In the genomic region with DNA sequence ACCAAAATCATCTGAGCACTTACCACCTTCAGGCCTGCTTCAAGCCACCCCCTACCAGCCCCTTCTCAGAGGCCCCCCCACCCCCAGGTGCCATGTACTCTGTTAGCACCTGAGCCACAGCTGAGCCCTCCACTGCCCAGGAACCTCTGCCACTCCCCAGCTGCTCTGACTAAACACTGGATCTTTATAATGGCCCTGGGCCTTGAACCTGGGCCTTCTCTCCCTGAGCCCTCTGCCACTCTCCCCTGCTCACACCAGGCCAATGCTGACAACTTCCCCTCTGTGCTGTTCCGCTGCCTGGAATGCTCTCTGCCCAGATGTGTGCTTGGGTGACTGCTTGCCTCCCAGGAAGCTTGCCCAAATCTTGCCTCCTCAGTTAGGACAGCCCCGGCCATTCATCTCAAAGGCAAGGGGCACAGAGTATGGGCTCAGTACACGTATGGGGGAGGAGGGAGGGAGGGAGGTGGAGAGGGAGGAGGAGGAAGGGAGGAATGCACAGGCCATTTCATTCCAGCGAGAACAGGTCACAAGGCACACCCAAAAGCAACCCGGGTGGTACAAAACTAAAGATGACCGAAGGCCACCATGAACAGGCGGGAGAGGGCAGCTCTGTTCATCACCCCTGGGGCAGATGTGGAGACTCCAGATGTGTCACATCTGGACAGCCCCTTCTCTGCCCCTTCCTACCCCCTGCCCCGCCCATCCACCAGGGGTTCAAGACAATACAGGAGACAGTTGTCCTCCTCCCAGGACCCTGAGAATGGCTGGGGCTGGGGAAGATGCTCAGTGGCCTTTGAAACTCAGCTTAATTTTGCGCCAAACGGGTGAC, we compare ENCODE assay signal across 18 cellular contexts. TPM values are rescaled to one million over a fixed set of nuclear protein-coding genes. Genes with fewer than 3 reads are reported as not detected.
DNase-seq lines count a peak whose midpoint lies in the region; ATAC-seq and TF ChIP-seq lines count a peak whose summit lies in the region.
"Had no signal": no experiment of that assay in that cellular context is flagged by ENCODE, and none has a peak within 500 bp of the region (broad histone marks: within the 10 kb centered on the region; RNA-seq: fewer than 3 reads in every experiment).

No MANE protein-coding gene starts in this region.

- peak overlapping the region; percentile 98 for H3K27ac ChIP-seq in OCI-LY3 (ENCODE audit: low read length)
- H3K27ac ChIP-seq in endodermal cell (ENCODE audit: low read depth, low read length) = no peak overlapping the region
- H3K27ac ChIP-seq in upper lobe of right lung = peak overlapping the region; percentile 47
- H3K27ac ChIP-seq: right atrium auricular region had no signal

- H3K27me3 Mint-ChIP-seq in endodermal cell (ENCODE audit: insufficient read depth) = no peaks in the 10 kb centered on the region

- H3K27me3 ChIP-seq in OCI-LY3 (ENCODE audit: low read depth, low read length) (no peaks in the 10 kb centered on the region), endodermal cell (ENCODE audit: control insufficient read depth, insufficient read depth, low read length, poor library complexity, severe bottlenecking) (no peaks in the 10 kb centered on the region), upper lobe of right lung (no peaks in the 10 kb centered on the region)
- H3K27me3 ChIP-seq: right atrium auricular region, tibial nerve had no signal

- ATAC-seq in left ventricle myocardium superior (peak; percentile 12), left cardiac atrium (no peak), upper lobe of right lung (no peak), HG03045 (IDR thresholded peaks at IDR 0.05; ENCODE audit: unreplicated experiment) (no peak)

- H3K4me3 ChIP-seq in OCI-LY3 (ENCODE audit: low read length) (peak overlapping the region; percentile 68), endodermal cell (ENCODE audit: low read length) (no peak overlapping the region), upper lobe of right lung (no peak overlapping the region)
- H3K4me3 ChIP-seq: GM23248, right atrium auricular region, tibial nerve had no signal

- 91 to 92% methylated on average over 6 to 10 of the region's 10 CpGs for WGBS in endodermal cell (ENCODE audit: insufficient coverage in 1 of 2, insufficient read length in 1 of 2), 2 experiments

- H3K9ac ChIP-seq in OCI-LY3 (ENCODE audit: low read length) = peak overlapping the region; percentile 89
- no peak overlapping the region for H3K9ac ChIP-seq in endodermal cell (ENCODE audit: extremely low read depth, low read length, poor library complexity, severe bottlenecking)
- H3K9ac ChIP-seq: GM23248, SK-N-SH had no signal

- peak overlapping the region; percentile 96 for H3K4me2 ChIP-seq in OCI-LY3 (ENCODE audit: low read length)

- no peaks in the 10 kb centered on the region for H3K9me3 ChIP-seq in OCI-LY3 (ENCODE audit: insufficient read depth, low read length)
- no peaks in the 10 kb centered on the region for H3K9me3 ChIP-seq in endodermal cell (ENCODE audit: control insufficient read depth, low read length)
- H3K9me3 ChIP-seq in upper lobe of right lung = no peaks in the 10 kb centered on the region
- H3K9me3 ChIP-seq: right atrium auricular region, SK-N-SH, tibial nerve had no signal

- H3K36me3 ChIP-seq in OCI-LY3 (replicated peaks; ENCODE audit: low read depth, low read length) = no peaks in the 10 kb centered on the region
- no peaks in the 10 kb centered on the region for H3K36me3 ChIP-seq in endodermal cell (ENCODE audit: control insufficient read depth, insufficient read depth, low read length)
- H3K36me3 ChIP-seq in upper lobe of right lung = no peaks in the 10 kb centered on the region
- H3K36me3 ChIP-seq: right atrium auricular region, tibial nerve had no signal

- no peaks in the 10 kb centered on the region for H3K36me3 Mint-ChIP-seq in endodermal cell (ENCODE audit: low read depth)

- TF ChIP-seq CTCF in OCI-LY3 (IDR thresholded peaks at IDR 0.05; ENCODE audit: low read depth, low read length) (no peak), endodermal cell (conservative IDR thresholded peaks at IDR 0.05) (no peak), upper lobe of right lung (IDR thresholded peaks at IDR 0.05) (no peak)

- intact Hi-C loops in left ventricle myocardium superior (cut with micrococcal nuclease) = no loop called here
- intact Hi-C loops in left cardiac atrium (cut with DNase I) = loop anchor here in 1 of 2 donors (10.0 kb wide), 1 partner anchor 72 kb away; no protein-coding TSS in a partner anchor
- intact Hi-C loops in upper lobe of right lung (cut with DNase I) = no loop called here

- H4K20me1 ChIP-seq in OCI-LY3 (ENCODE audit: insufficient read depth, low read length) = no peaks in the 10 kb centered on the region

- peaks cover 7% of the 10 kb centered on the region for H3K4me1 Mint-ChIP-seq in endodermal cell

- no peak for DNase-seq in left ventricle myocardium superior
- DNase-seq in left cardiac atrium = no peak
- DNase-seq in endodermal cell = peak; percentile 50
- DNase-seq in upper lobe of right lung = no peak
- DNase-seq in NK-92 treated with Interleukin-12 subunit alpha and Interleukin-12 subunit beta, amount 100 ng/mL, for 24 hours (lab: John Stamatoyannopoulos, UW) = no peak
- DNase-seq in OCI-M2 (lab: John Stamatoyannopoulos, UW; ENCODE audit: unreplicated experiment) = no peak
- DNase-seq: NCI-H1417, SK-N-SH had no signal

- H3K4me3 Mint-ChIP-seq in endodermal cell = no peak overlapping the region

- H3K4me1 ChIP-seq in OCI-LY3 (ENCODE audit: low read length) = peaks cover 87% of the 10 kb centered on the region
- no peaks in the 10 kb centered on the region for H3K4me1 ChIP-seq in endodermal cell (ENCODE audit: control insufficient read depth, insufficient read depth, low read length)
- H3K4me1 ChIP-seq in upper lobe of right lung = peaks cover 7% of the 10 kb centered on the region

- no peaks in the 10 kb centered on the region; the same call in 1 of the 2 replicates for H3K79me2 ChIP-seq in OCI-LY3 (ENCODE audit: low read length)

- H3K9me3 Mint-ChIP-seq in endodermal cell = no peaks in the 10 kb centered on the region
- H3K9me3 Mint-ChIP-seq: activated T-helper 2 cell treated with anti-CD3 and anti-CD28 coated beads, Interferon-gamma antibody, Interleukin-2, Interleukin-4, amounts not matched to agents 10 μg/mL and 5 μg/mL and 100 μg/mL, durations not matched to agents 14 hours and 24 hours and 36 hours had no signal

- H2AFZ ChIP-seq in OCI-LY3 (ENCODE audit: low read depth, low read length) = no peak overlapping the region

- H3K27ac Mint-ChIP-seq in endodermal cell = no peak overlapping the region

RNA-seq across cellular contexts. Expression of gene TNFRSF13B, which starts 15.3 kb away (rescaled TPM):
- not detected for total RNA-seq in left ventricle myocardium superior
- not detected for total RNA-seq in left cardiac atrium
- total RNA-seq in endodermal cell = 1 to 10 TPM in 1 of 2 donors, under 1 TPM in 1; 0.97 to 1.6 TPM
- polyA plus RNA-seq in endodermal cell (2013, experiment 1 of 2) = 0.21 TPM
- 0.33 TPM for polyA plus RNA-seq in endodermal cell (2013, experiment 2 of 2)
- total RNA-seq in upper lobe of right lung = not detected
- total RNA-seq: aorta, dermis microvascular lymphatic vessel endothelial cell, GM23248, lower leg skin, right atrium auricular region, tibial nerve had no signal
- polyA plus RNA-seq: aorta, GM23248, neural cell, SK-N-SH had no signal

RNA-seq across cellular contexts. Expression of gene MPRIP, which starts 55.0 kb away (rescaled TPM):
- total RNA-seq in left ventricle myocardium superior = 335 TPM
- 100 to 1,000 TPM; 247 to 329 TPM for total RNA-seq in left cardiac atrium
- 100 to 1,000 TPM; 154 to 155 TPM for total RNA-seq in endodermal cell
- 126 TPM for polyA plus RNA-seq in endodermal cell (2013, experiment 1 of 2)
- 112 TPM for polyA plus RNA-seq in endodermal cell (2013, experiment 2 of 2)
- total RNA-seq in upper lobe of right lung = 333 TPM
